In genomic region chr14:47148686-47149085, GRCh38 we compare ENCODE assay signal across 36 cellular contexts.
"Had no signal": no experiment of that assay in that cellular context is flagged by ENCODE, and none has a peak within 500 bp of the region (broad histone marks: within the 10 kb centered on the region; RNA-seq: fewer than 3 reads in every experiment).

No MANE protein-coding gene starts in this region.

- DNase-seq: activated B cell treated with CpG ODN at 0.5 μM for 24 hours; activated CD4-positive, alpha-beta memory T cell treated with anti-CD3 and anti-CD28 coated beads for 36 hours; activated CD4-positive, alpha-beta T cell treated with anti-CD3 and anti-CD28 coated beads for 4 hours; activated CD4-positive, alpha-beta T cell treated with anti-CD3 and anti-CD28 coated beads, Interleukin-2, amount 10 ng/mL, durations not matched to agents 24 days and 14 days; activated CD4-positive, alpha-beta T cell treated with anti-CD3 and anti-CD28 coated beads, Interleukin-2, amount 50 U/mL, for 1 hour; activated CD4-positive, alpha-beta T cell treated with anti-CD3 and anti-CD28 coated beads, Interleukin-2, amount 50 U/mL, for 4 hours; activated CD4-positive, CD25-positive, alpha-beta regulatory T cell treated with anti-CD3 and anti-CD28 coated beads, Interleukin-2, amount 50 U/mL, for 72 hours; activated CD8-positive, alpha-beta memory T cell treated with anti-CD3 and anti-CD28 coated beads, Interleukin-2, amount 50 U/mL, for 4 hours; activated CD8-positive, alpha-beta T cell treated with anti-CD3 and anti-CD28 coated beads for 36 hours; activated effector memory CD4-positive, alpha-beta T cell treated with anti-CD3 and anti-CD28 coated beads, Interleukin-2, amount 50 U/mL, for 16 hours; activated gamma-delta T cell treated with Interleukin-2 at 50 U/mL for 16 hours; activated naive CD4-positive, alpha-beta T cell; activated naive CD4-positive, alpha-beta T cell treated with anti-CD3 and anti-CD28 coated beads for 36 hours; activated naive CD4-positive, alpha-beta T cell treated with anti-CD3 and anti-CD28 coated beads, Interleukin-2, amount 50 U/mL, for 16 hours; activated naive CD8-positive, alpha-beta T cell treated with anti-CD3 and anti-CD28 coated beads for 36 hours; activated T-cell treated with anti-CD3 and anti-CD28 coated beads for 4 hours; activated T-cell treated with anti-CD3 and anti-CD28 coated beads, Interleukin-2, amount 50 U/mL, for 1 hour; activated T-cell treated with anti-CD3 and anti-CD28 coated beads, Interleukin-2, amount 50 U/mL, for 4 hours; activated T-cell treated with anti-CD3 and anti-CD28 coated beads, Interleukin-2, amount 50 U/mL, for 72 hours; adrenal gland; amniotic stem cell; aorta; caudate nucleus; cerebellar nuclear complex; T-cell; T-helper 17 cell; T1000 had no signal

- H3K9me3 Mint-ChIP-seq: activated CD4-positive, alpha-beta T cell treated with anti-CD3 and anti-CD28 coated beads, Interleukin-2, amount 10 ng/mL, durations not matched to agents 24 days and 14 days; activated naive CD4-positive, alpha-beta T cell treated with anti-CD3 and anti-CD28 coated beads for 36 hours; brain had no signal

- H3K27ac Mint-ChIP-seq: activated B cell treated with CpG ODN at 0.5 μM for 24 hours; activated CD4-positive, alpha-beta memory T cell treated with anti-CD3 and anti-CD28 coated beads for 36 hours; activated CD4-positive, alpha-beta T cell treated with anti-CD3 and anti-CD28 coated beads, Interleukin-2, amount 10 ng/mL, durations not matched to agents 24 days and 14 days; activated CD8-positive, alpha-beta T cell treated with anti-CD3 and anti-CD28 coated beads for 36 hours; activated naive CD4-positive, alpha-beta T cell treated with anti-CD3 and anti-CD28 coated beads for 36 hours; activated naive CD4-positive, alpha-beta T cell treated with anti-CD3 and anti-CD28 coated beads, Interleukin-2, amount 50 U/mL, for 72 hours; activated naive CD8-positive, alpha-beta T cell treated with anti-CD3 and anti-CD28 coated beads for 36 hours; activated T-cell treated with anti-CD3 and anti-CD28 coated beads, Interleukin-2, amount 50 U/mL, for 72 hours; activated T-helper 1 cell treated with anti-CD3 and anti-CD28 coated beads, Interleukin-12 subunit alpha, Interleukin-12 subunit beta, Interleukin-2, Interleukin-4 antibody, amounts not matched to agents 30 ng/mL and 10 ng/mL and 1 ng/mL, durations not matched to agents 14 hours and 24 hours and 36 hours; activated T-helper 17 cell treated with anti-CD3 and anti-CD28 coated beads, Interleukin-2, amount 50 U/mL, for 72 hours; brain; T-cell; T-helper 17 cell had no signal

- H3K36me3 ChIP-seq: adrenal gland, cardiac muscle cell had no signal

- FAIRE-seq: bronchial epithelial cell, TTC549 had no signal

- H3K9me3 ChIP-seq: adrenal gland had no signal

- H3K4me3 ChIP-seq: adrenal gland, cardiac muscle cell had no signal

- H3K27me3 Mint-ChIP-seq: activated B cell treated with CpG ODN at 0.5 μM for 24 hours; activated CD4-positive, alpha-beta memory T cell treated with anti-CD3 and anti-CD28 coated beads for 36 hours; activated CD4-positive, alpha-beta T cell treated with anti-CD3 and anti-CD28 coated beads, Interleukin-2, amount 10 ng/mL, durations not matched to agents 24 days and 14 days; activated CD8-positive, alpha-beta T cell treated with anti-CD3 and anti-CD28 coated beads for 36 hours; activated naive CD8-positive, alpha-beta T cell treated with anti-CD3 and anti-CD28 coated beads for 36 hours; activated T-helper 17 cell treated with anti-CD3 and anti-CD28 coated beads, Interleukin-2, amount 50 U/mL, for 72 hours; central memory CD8-positive, alpha-beta T cell; T-cell; T-helper 17 cell had no signal

- ATAC-seq: activated CD8-positive, alpha-beta T cell treated with anti-CD3 and anti-CD28 coated beads for 36 hours; activated naive CD4-positive, alpha-beta T cell treated with anti-CD3 and anti-CD28 coated beads, Interleukin-2, amount 50 U/mL, for 72 hours; activated T-cell treated with anti-CD3 and anti-CD28 coated beads, Interleukin-2, amount 50 U/mL, for 4 hours; activated T-cell treated with anti-CD3 and anti-CD28 coated beads, Interleukin-2, amount 50 U/mL, for 72 hours; activated T-helper 17 cell treated with anti-CD3 and anti-CD28 coated beads, Interleukin-2, amount 50 U/mL, for 72 hours; T-cell; T-helper 17 cell had no signal

- H3K27me3 ChIP-seq: adrenal gland, cardiac muscle cell had no signal

- H3K4me3 Mint-ChIP-seq: activated B cell treated with CpG ODN at 0.5 μM for 24 hours; activated CD4-positive, alpha-beta memory T cell treated with anti-CD3 and anti-CD28 coated beads for 36 hours; activated CD4-positive, alpha-beta T cell treated with anti-CD3 and anti-CD28 coated beads, Interleukin-2, amount 10 ng/mL, durations not matched to agents 24 days and 14 days; activated CD8-positive, alpha-beta T cell treated with anti-CD3 and anti-CD28 coated beads for 36 hours; activated naive CD4-positive, alpha-beta T cell treated with anti-CD3 and anti-CD28 coated beads for 36 hours; activated naive CD8-positive, alpha-beta T cell treated with anti-CD3 and anti-CD28 coated beads for 36 hours; activated T-cell treated with anti-CD3 and anti-CD28 coated beads, Interleukin-2, amount 50 U/mL, for 4 hours; activated T-cell treated with anti-CD3 and anti-CD28 coated beads, Interleukin-2, amount 50 U/mL, for 72 hours; activated T-helper 1 cell treated with anti-CD3 and anti-CD28 coated beads, Interleukin-12 subunit alpha, Interleukin-12 subunit beta, Interleukin-2, Interleukin-4 antibody, amounts not matched to agents 30 ng/mL and 10 ng/mL and 1 ng/mL, durations not matched to agents 14 hours and 24 hours and 36 hours; activated T-helper 17 cell treated with anti-CD3 and anti-CD28 coated beads, Interleukin-2, amount 50 U/mL, for 72 hours; brain; central memory CD8-positive, alpha-beta T cell; T-cell; T-helper 17 cell had no signal

- H3K27ac ChIP-seq: adrenal gland, cardiac muscle cell, VCaP had no signal

- H3K36me3 Mint-ChIP-seq: activated CD4-positive, alpha-beta memory T cell treated with anti-CD3 and anti-CD28 coated beads for 36 hours; activated naive CD4-positive, alpha-beta T cell treated with anti-CD3 and anti-CD28 coated beads, Interleukin-2, amount 50 U/mL, for 72 hours; activated naive CD8-positive, alpha-beta T cell treated with anti-CD3 and anti-CD28 coated beads for 36 hours; brain; T-cell had no signal

- H3K4me1 Mint-ChIP-seq: activated B cell treated with CpG ODN at 0.5 μM for 24 hours; activated CD4-positive, alpha-beta T cell treated with anti-CD3 and anti-CD28 coated beads, Interleukin-2, amount 10 ng/mL, durations not matched to agents 24 days and 14 days; activated naive CD8-positive, alpha-beta T cell treated with anti-CD3 and anti-CD28 coated beads for 36 hours; activated T-helper 17 cell treated with anti-CD3 and anti-CD28 coated beads, Interleukin-2, amount 50 U/mL, for 72 hours; brain; central memory CD8-positive, alpha-beta T cell; T-cell; T-helper 17 cell had no signal
